ENCODE assay signal across 20 cellular contexts in the genomic region with DNA sequence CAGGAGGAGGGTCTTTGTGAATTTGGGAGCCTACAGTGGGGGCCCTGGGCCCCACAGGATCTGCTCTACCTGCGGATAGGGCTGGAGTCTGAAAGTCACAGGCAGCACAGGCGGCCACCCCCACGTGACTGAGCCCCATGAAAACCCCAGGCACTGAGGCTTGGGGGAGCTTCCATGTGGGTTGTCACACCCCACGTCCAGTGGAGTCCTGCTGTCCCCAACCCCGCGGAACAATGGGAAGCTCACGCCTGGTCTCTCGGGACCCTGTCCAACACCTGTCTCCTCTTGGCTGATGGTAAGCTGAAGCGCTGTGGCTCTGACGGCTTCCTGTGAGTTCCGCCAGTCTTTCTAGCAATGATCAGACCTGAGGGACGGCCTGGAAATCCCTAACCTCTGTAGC.
"Had no signal": no experiment of that assay in that cellular context is flagged by ENCODE, and none has a peak within 500 bp of the region (broad histone marks: within the 10 kb centered on the region; RNA-seq: fewer than 3 reads in every experiment).

No MANE protein-coding gene starts in this region.

- H3K4me1 Mint-ChIP-seq: activated CD4-positive, alpha-beta T cell treated with anti-CD3 and anti-CD28 coated beads, Interleukin-2, amount 10 ng/mL, durations not matched to agents 24 days and 14 days; activated naive CD8-positive, alpha-beta T cell treated with anti-CD3 and anti-CD28 coated beads, Interleukin-2, amount 50 U/mL, for 24 hours; endodermal cell had no signal

- H3K36me3 Mint-ChIP-seq: brain; natural killer cell treated with Interleukin-12 subunit alpha and Interleukin-12 subunit beta and Interleukin-15 and Interleukin-18, amount 100 ng/mL, for 72 hours; stimulated activated memory B cell treated with anti-CD40 and anti-IgM and Interleukin-4, amounts not matched to agents 10 μg/mL and 1 μg/mL and 100 μg/mL, for 72 hours had no signal

- H3K36me3 ChIP-seq: lower lobe of right lung, sigmoid colon, thyroid gland had no signal

- DNase-seq: activated CD4-positive, alpha-beta T cell treated with anti-CD3 and anti-CD28 coated beads, Interleukin-2, amount 10 ng/mL, durations not matched to agents 24 days and 14 days; activated CD4-positive, CD25-positive, alpha-beta regulatory T cell; activated CD8-positive, alpha-beta T cell treated with anti-CD3 and anti-CD28 coated beads for 36 hours; activated naive CD4-positive, alpha-beta T cell treated with anti-CD3 and anti-CD28 coated beads for 36 hours; activated naive CD8-positive, alpha-beta T cell treated with anti-CD3 and anti-CD28 coated beads, Interleukin-2, amount 50 U/mL, for 24 hours; activated T-cell treated with anti-CD3 and anti-CD28 coated beads, Interleukin-2, amount 50 U/mL, for 4 hours; anterior cingulate cortex; central memory CD4-positive, alpha-beta T cell; endodermal cell; foreskin fibroblast; left colon; lower lobe of right lung; sigmoid colon; stimulated activated CD4-positive, alpha-beta T cell treated with anti-CD3 and anti-CD28 coated beads, Interleukin-4, amount 100 ng/mL, for 4 hours; T1000; thyroid gland had no signal

- H3K27ac Mint-ChIP-seq: activated CD4-positive, alpha-beta T cell treated with anti-CD3 and anti-CD28 coated beads, Interleukin-2, amount 10 ng/mL, durations not matched to agents 24 days and 14 days; activated CD8-positive, alpha-beta T cell treated with anti-CD3 and anti-CD28 coated beads for 36 hours; activated naive CD4-positive, alpha-beta T cell treated with anti-CD3 and anti-CD28 coated beads for 36 hours; activated naive CD8-positive, alpha-beta T cell treated with anti-CD3 and anti-CD28 coated beads, Interleukin-2, amount 50 U/mL, for 24 hours; brain; endodermal cell; natural killer cell treated with Interleukin-12 subunit alpha and Interleukin-12 subunit beta and Interleukin-15 and Interleukin-18, amount 100 ng/mL, for 72 hours; stimulated activated memory B cell treated with anti-CD40 and anti-IgM and Interleukin-4, amounts not matched to agents 10 μg/mL and 1 μg/mL and 100 μg/mL, for 72 hours had no signal

- H3K4me1 ChIP-seq: lower lobe of right lung, sigmoid colon, thyroid gland had no signal

- ATAC-seq: activated CD8-positive, alpha-beta T cell treated with anti-CD3 and anti-CD28 coated beads for 36 hours; activated naive CD8-positive, alpha-beta T cell treated with anti-CD3 and anti-CD28 coated beads, Interleukin-2, amount 50 U/mL, for 24 hours; activated T-cell treated with anti-CD3 and anti-CD28 coated beads, Interleukin-2, amount 50 U/mL, for 4 hours; left colon; lower lobe of right lung; natural killer cell treated with Interleukin-12 subunit alpha and Interleukin-12 subunit beta and Interleukin-15 and Interleukin-18, amount 100 ng/mL, for 72 hours; stimulated activated memory B cell treated with anti-CD40 and anti-IgM and Interleukin-4, amounts not matched to agents 10 μg/mL and 1 μg/mL and 100 μg/mL, for 72 hours had no signal

- H3K9me3 Mint-ChIP-seq: activated CD4-positive, alpha-beta T cell treated with anti-CD3 and anti-CD28 coated beads, Interleukin-2, amount 10 ng/mL, durations not matched to agents 24 days and 14 days; activated CD8-positive, alpha-beta T cell treated with anti-CD3 and anti-CD28 coated beads for 36 hours; activated naive CD4-positive, alpha-beta T cell treated with anti-CD3 and anti-CD28 coated beads for 36 hours; activated naive CD8-positive, alpha-beta T cell treated with anti-CD3 and anti-CD28 coated beads, Interleukin-2, amount 50 U/mL, for 24 hours; activated T-cell treated with anti-CD3 and anti-CD28 coated beads, Interleukin-2, amount 50 U/mL, for 4 hours; endodermal cell; natural killer cell treated with Interleukin-12 subunit alpha and Interleukin-12 subunit beta and Interleukin-15 and Interleukin-18, amount 100 ng/mL, for 72 hours had no signal

- H3K9me3 ChIP-seq: lower lobe of right lung, sigmoid colon, thyroid gland had no signal

- H3K27me3 ChIP-seq: sigmoid colon, thyroid gland had no signal

- H3K4me3 Mint-ChIP-seq: activated CD4-positive, alpha-beta T cell treated with anti-CD3 and anti-CD28 coated beads, Interleukin-2, amount 10 ng/mL, durations not matched to agents 24 days and 14 days; activated CD8-positive, alpha-beta T cell treated with anti-CD3 and anti-CD28 coated beads for 36 hours; activated naive CD4-positive, alpha-beta T cell treated with anti-CD3 and anti-CD28 coated beads for 36 hours; activated naive CD8-positive, alpha-beta T cell treated with anti-CD3 and anti-CD28 coated beads, Interleukin-2, amount 50 U/mL, for 24 hours; activated T-cell treated with anti-CD3 and anti-CD28 coated beads, Interleukin-2, amount 50 U/mL, for 4 hours; brain; endodermal cell; natural killer cell treated with Interleukin-12 subunit alpha and Interleukin-12 subunit beta and Interleukin-15 and Interleukin-18, amount 100 ng/mL, for 72 hours; stimulated activated memory B cell treated with anti-CD40 and anti-IgM and Interleukin-4, amounts not matched to agents 10 μg/mL and 1 μg/mL and 100 μg/mL, for 72 hours had no signal

- H3K27ac ChIP-seq: epithelial cell of prostate, lower lobe of right lung, sigmoid colon, thyroid gland had no signal

- H3K27me3 Mint-ChIP-seq: activated naive CD8-positive, alpha-beta T cell treated with anti-CD3 and anti-CD28 coated beads, Interleukin-2, amount 50 U/mL, for 24 hours had no signal

- H3K4me3 ChIP-seq: lower lobe of right lung, sigmoid colon, thyroid gland had no signal
